In the genomic region with DNA sequence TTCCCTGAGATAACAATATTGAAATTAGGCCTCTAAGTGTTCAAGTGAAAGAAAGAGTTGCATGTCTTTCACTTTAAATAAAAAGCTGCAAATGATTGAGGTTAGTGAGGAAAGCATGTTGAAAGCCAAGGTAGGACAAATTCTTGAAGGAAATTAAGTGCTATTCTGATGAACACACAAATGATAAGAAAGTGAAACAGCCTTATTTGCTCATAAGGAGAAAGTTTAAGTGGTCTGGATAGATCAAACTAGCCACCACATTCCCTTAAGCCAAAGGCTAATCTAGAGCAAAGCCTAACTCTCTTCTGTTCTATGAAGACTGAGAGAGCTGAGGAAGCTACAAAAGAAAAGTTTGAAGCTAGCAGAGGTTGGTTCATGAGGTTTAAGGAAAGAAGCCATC, we compare ENCODE assay signal across 19 cellular contexts. TPM values are rescaled to one million over a fixed set of nuclear protein-coding genes. Genes with fewer than 3 reads are reported as not detected.
DNase-seq lines count a peak whose midpoint lies in the region; ATAC-seq lines count a peak whose summit lies in the region.
"Had no signal": no experiment of that assay in that cellular context is flagged by ENCODE, and none has a peak within 500 bp of the region (broad histone marks: within the 10 kb centered on the region; RNA-seq: fewer than 3 reads in every experiment).

No MANE protein-coding gene starts in this region.

- H3K9me3 ChIP-seq in T-helper 17 cell (ENCODE audit: control insufficient read depth, low read length, poor library complexity, severe bottlenecking) = no peaks in the 10 kb centered on the region
- H3K9me3 ChIP-seq: SJCRH30, testis had no signal

- peaks cover 81% of the 10 kb centered on the region for H3K4me1 Mint-ChIP-seq in activated CD4-positive, alpha-beta T cell treated with anti-CD3 and anti-CD28 coated beads, Interleukin-2, amount 10 ng/mL, durations not matched to agents 24 days and 14 days
- peaks cover 57% of the 10 kb centered on the region for H3K4me1 Mint-ChIP-seq in T-helper 17 cell
- peaks cover 67% of the 10 kb centered on the region for H3K4me1 Mint-ChIP-seq in central memory CD8-positive, alpha-beta T cell
- H3K4me1 Mint-ChIP-seq in stimulated activated effector memory CD8-positive, alpha-beta T cell treated with anti-CD3 and anti-CD28 coated beads, Interleukin-12 subunit alpha, Interleukin-12 subunit beta, amount 100 ng/mL, for 72 hours = peaks cover 68% of the 10 kb centered on the region

- H3K4me3 Mint-ChIP-seq in activated CD4-positive, alpha-beta T cell treated with anti-CD3 and anti-CD28 coated beads, Interleukin-2, amount 10 ng/mL, durations not matched to agents 24 days and 14 days = peak overlapping the region; percentile 48
- no peak overlapping the region for H3K4me3 Mint-ChIP-seq in T-helper 17 cell
- H3K4me3 Mint-ChIP-seq in central memory CD8-positive, alpha-beta T cell = peak overlapping the region; percentile 8
- H3K4me3 Mint-ChIP-seq in stimulated activated effector memory CD8-positive, alpha-beta T cell treated with anti-CD3 and anti-CD28 coated beads, Interleukin-12 subunit alpha, Interleukin-12 subunit beta, amount 100 ng/mL, for 72 hours = peak overlapping the region; percentile 10

- ATAC-seq in T-helper 17 cell (no peak), HG02885 (IDR thresholded peaks at IDR 0.05; ENCODE audit: poor library complexity, unreplicated experiment) (no peak)
- ATAC-seq in central memory CD8-positive, alpha-beta T cell (replicated peaks; ENCODE audit: extremely low read depth, poor library complexity, severe bottlenecking) = no peak
- peak; percentile 21 for ATAC-seq in stimulated activated effector memory CD8-positive, alpha-beta T cell treated with anti-CD3 and anti-CD28 coated beads, Interleukin-12 subunit alpha, Interleukin-12 subunit beta, amount 100 ng/mL, for 72 hours
- ATAC-seq: activated CD4-positive, CD25-positive, alpha-beta regulatory T cell treated with anti-CD3 and anti-CD28 coated beads, Interleukin-2, amount 50 U/mL, for 24 hours had no signal

- intact Hi-C loops in activated CD4-positive, alpha-beta T cell treated with anti-CD3 and anti-CD28 coated beads, Interleukin-2, amount 10 ng/mL, durations not matched to agents 24 days and 14 days (cut with micrococcal nuclease) = loop anchor here (1.0 to 10.0 kb wide), 4 partner anchors 8 to 149 kb away; partner anchors contain the start of gene BLM

- no peaks in the 10 kb centered on the region for H3K27me3 Mint-ChIP-seq in activated CD4-positive, alpha-beta T cell treated with anti-CD3 and anti-CD28 coated beads, Interleukin-2, amount 10 ng/mL, durations not matched to agents 24 days and 14 days
- no peaks in the 10 kb centered on the region for H3K27me3 Mint-ChIP-seq in T-helper 17 cell
- no peaks in the 10 kb centered on the region for H3K27me3 Mint-ChIP-seq in central memory CD8-positive, alpha-beta T cell

- H3K27ac Mint-ChIP-seq in activated CD4-positive, alpha-beta T cell treated with anti-CD3 and anti-CD28 coated beads, Interleukin-2, amount 10 ng/mL, durations not matched to agents 24 days and 14 days = peak overlapping the region; percentile 68
- H3K27ac Mint-ChIP-seq in T-helper 17 cell = peak overlapping the region; percentile 6
- no peak overlapping the region for H3K27ac Mint-ChIP-seq in central memory CD8-positive, alpha-beta T cell (ENCODE audit: low read depth)
- H3K27ac Mint-ChIP-seq in stimulated activated effector memory CD8-positive, alpha-beta T cell treated with anti-CD3 and anti-CD28 coated beads, Interleukin-12 subunit alpha, Interleukin-12 subunit beta, amount 100 ng/mL, for 72 hours = peak overlapping the region; percentile 65

- no peak for DNase-seq in activated CD4-positive, alpha-beta T cell treated with anti-CD3 and anti-CD28 coated beads, Interleukin-2, amount 10 ng/mL, durations not matched to agents 24 days and 14 days
- DNase-seq in activated CD4-positive, alpha-beta T cell treated with anti-CD3 and anti-CD28 coated beads, Interleukin-2, amount 50 U/mL, for 1 hour = no peak
- DNase-seq in T-helper 17 cell (no peak), HT-29 (ENCODE audit: low spot score) (no peak)
- DNase-seq in central memory CD8-positive, alpha-beta T cell (ENCODE audit: low spot score in 2 of 2) = no peak
- DNase-seq in stimulated activated effector memory CD8-positive, alpha-beta T cell treated with anti-CD3 and anti-CD28 coated beads, Interleukin-12 subunit alpha, Interleukin-12 subunit beta, amount 100 ng/mL, for 72 hours (ENCODE audit: low spot score in 2 of 2) = no peak
- no peak for DNase-seq in activated effector memory CD4-positive, alpha-beta T cell treated with anti-CD3 and anti-CD28 coated beads, Interleukin-2, amount 50 U/mL, for 16 hours
- DNase-seq: activated T-cell treated with anti-CD3 and anti-CD28 coated beads for 4 hours; anterior cingulate cortex; cerebellar nuclear complex; effector memory CD4-positive, alpha-beta T cell; NCI-H1417; NCI-H2171; NCI-H82; SJCRH30; T-helper 9 cell; testis had no signal

- peaks cover 21% of the 10 kb centered on the region for H3K36me3 Mint-ChIP-seq in activated CD4-positive, alpha-beta T cell treated with anti-CD3 and anti-CD28 coated beads, Interleukin-2, amount 10 ng/mL, durations not matched to agents 24 days and 14 days (ENCODE audit: low read depth)
- H3K36me3 Mint-ChIP-seq in T-helper 17 cell (ENCODE audit: low read depth) = peaks cover 2% of the 10 kb centered on the region
- H3K36me3 Mint-ChIP-seq in central memory CD8-positive, alpha-beta T cell (ENCODE audit: insufficient read depth) = peaks cover 5% of the 10 kb centered on the region
- peaks cover 4% of the 10 kb centered on the region for H3K36me3 Mint-ChIP-seq in stimulated activated effector memory CD8-positive, alpha-beta T cell treated with anti-CD3 and anti-CD28 coated beads, Interleukin-12 subunit alpha, Interleukin-12 subunit beta, amount 100 ng/mL, for 72 hours

- no peaks in the 10 kb centered on the region for H3K9me3 Mint-ChIP-seq in activated CD4-positive, alpha-beta T cell treated with anti-CD3 and anti-CD28 coated beads, Interleukin-2, amount 10 ng/mL, durations not matched to agents 24 days and 14 days
- H3K9me3 Mint-ChIP-seq in central memory CD8-positive, alpha-beta T cell = no peaks in the 10 kb centered on the region
- H3K9me3 Mint-ChIP-seq in stimulated activated effector memory CD8-positive, alpha-beta T cell treated with anti-CD3 and anti-CD28 coated beads, Interleukin-12 subunit alpha, Interleukin-12 subunit beta, amount 100 ng/mL, for 72 hours = no peaks in the 10 kb centered on the region

RNA-seq across cellular contexts. Expression of gene CRTC3, which starts 36.1 kb away (rescaled TPM):
- total RNA-seq in activated CD4-positive, alpha-beta T cell treated with anti-CD3 and anti-CD28 coated beads, Interleukin-2, amount 10 ng/mL, durations not matched to agents 24 days and 14 days = 48.8 and 54.2 TPM in 2 replicates
- total RNA-seq in T-helper 17 cell = 10 to 100 TPM; 76.0 to 84.4 TPM
- 6.5 and 7.3 TPM in 2 replicates for total RNA-seq in HT-29 (2014; rRNA removed; shearing (Covaris generic))
